Comparison of ENCODE assay signal across 1 cellular context in genomic region chr3:149385617-149386298, GRCh38.
A peak's percentile ranks its signal among the peaks of the same experiment; 100 is the strongest.
TF ChIP-seq lines count a peak whose summit lies in the region.

No MANE protein-coding gene starts in this region.

TF ChIP-seq in HepG2, 621 proteins besides CTCF, POLR2A, EP300 and RAD21 (continued from another document and continues in another):
- no peak for TF ChIP-seq MLXIP (CRISPR knock-in tag; IDR thresholded peaks at IDR 0.05; ENCODE audit: borderline replicate concordance)
- peak; percentile 65 for TF ChIP-seq ZNF430 (CRISPR knock-in tag; IDR thresholded peaks at IDR 0.05)
- TF ChIP-seq HDAC1 (CRISPR knock-in tag; IDR thresholded peaks at IDR 0.05): no peak
- TF ChIP-seq FOXA3 (CRISPR knock-in tag; IDR thresholded peaks at IDR 0.05): no peak; the same call in 1 of the 2 replicates
- TF ChIP-seq ZNF563 (CRISPR knock-in tag; IDR thresholded peaks at IDR 0.05): no peak
- TF ChIP-seq ZNF318 (CRISPR knock-in tag; IDR thresholded peaks at IDR 0.05): no peak
- TF ChIP-seq, protein P1, sequence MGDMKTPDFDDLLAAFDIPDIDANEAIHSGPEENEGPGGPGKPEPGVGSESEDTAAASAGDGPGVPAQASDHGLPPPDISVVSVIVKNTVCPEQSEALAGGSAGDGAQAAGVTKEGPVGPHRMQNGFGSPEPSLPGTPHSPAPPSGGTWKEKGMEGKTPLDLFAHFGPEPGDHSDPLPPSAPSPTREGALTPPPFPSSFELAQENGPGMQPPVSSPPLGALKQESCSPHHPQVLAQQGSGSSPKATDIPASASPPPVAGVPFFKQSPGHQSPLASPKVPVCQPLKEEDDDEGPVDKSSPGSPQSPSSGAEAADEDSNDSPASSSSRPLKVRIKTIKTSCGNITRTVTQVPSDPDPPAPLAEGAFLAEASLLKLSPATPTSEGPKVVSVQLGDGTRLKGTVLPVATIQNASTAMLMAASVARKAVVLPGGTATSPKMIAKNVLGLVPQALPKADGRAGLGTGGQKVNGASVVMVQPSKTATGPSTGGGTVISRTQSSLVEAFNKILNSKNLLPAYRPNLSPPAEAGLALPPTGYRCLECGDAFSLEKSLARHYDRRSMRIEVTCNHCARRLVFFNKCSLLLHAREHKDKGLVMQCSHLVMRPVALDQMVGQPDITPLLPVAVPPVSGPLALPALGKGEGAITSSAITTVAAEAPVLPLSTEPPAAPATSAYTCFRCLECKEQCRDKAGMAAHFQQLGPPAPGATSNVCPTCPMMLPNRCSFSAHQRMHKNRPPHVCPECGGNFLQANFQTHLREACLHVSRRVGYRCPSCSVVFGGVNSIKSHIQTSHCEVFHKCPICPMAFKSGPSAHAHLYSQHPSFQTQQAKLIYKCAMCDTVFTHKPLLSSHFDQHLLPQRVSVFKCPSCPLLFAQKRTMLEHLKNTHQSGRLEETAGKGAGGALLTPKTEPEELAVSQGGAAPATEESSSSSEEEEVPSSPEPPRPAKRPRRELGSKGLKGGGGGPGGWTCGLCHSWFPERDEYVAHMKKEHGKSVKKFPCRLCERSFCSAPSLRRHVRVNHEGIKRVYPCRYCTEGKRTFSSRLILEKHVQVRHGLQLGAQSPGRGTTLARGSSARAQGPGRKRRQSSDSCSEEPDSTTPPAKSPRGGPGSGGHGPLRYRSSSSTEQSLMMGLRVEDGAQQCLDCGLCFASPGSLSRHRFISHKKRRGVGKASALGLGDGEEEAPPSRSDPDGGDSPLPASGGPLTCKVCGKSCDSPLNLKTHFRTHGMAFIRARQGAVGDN (CRISPR knock-in tag; IDR thresholded peaks at IDR 0.05): no peak
- TF ChIP-seq PRDM10 (CRISPR knock-in tag; IDR thresholded peaks at IDR 0.05; ENCODE audit: low read depth): no peak
- no peak for TF ChIP-seq CENPT (CRISPR knock-in tag; IDR thresholded peaks at IDR 0.05; ENCODE audit: low read depth)
- TF ChIP-seq ISL2 (CRISPR knock-in tag; IDR thresholded peaks at IDR 0.05): peak; percentile 47; the same call in 1 of the 2 replicates
- no peak for TF ChIP-seq ZNF451 (CRISPR knock-in tag; IDR thresholded peaks at IDR 0.05)
- TF ChIP-seq, protein P2, sequence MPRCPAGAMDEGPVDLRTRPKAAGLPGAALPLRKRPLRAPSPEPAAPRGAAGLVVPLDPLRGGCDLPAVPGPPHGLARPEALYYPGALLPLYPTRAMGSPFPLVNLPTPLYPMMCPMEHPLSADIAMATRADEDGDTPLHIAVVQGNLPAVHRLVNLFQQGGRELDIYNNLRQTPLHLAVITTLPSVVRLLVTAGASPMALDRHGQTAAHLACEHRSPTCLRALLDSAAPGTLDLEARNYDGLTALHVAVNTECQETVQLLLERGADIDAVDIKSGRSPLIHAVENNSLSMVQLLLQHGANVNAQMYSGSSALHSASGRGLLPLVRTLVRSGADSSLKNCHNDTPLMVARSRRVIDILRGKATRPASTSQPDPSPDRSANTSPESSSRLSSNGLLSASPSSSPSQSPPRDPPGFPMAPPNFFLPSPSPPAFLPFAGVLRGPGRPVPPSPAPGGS (CRISPR knock-in tag; IDR thresholded peaks at IDR 0.05): 0 out of 2 replicates have a peak, but pooled peaks have one; percentile 39
- no peak for TF ChIP-seq REL (CRISPR knock-in tag; conservative IDR thresholded peaks at IDR 0.05)
- TF ChIP-seq CEBPG (CRISPR knock-in tag; IDR thresholded peaks at IDR 0.05): no peak; the same call in 1 of the 2 replicates
- TF ChIP-seq PLSCR1 (CRISPR knock-in tag; IDR thresholded peaks at IDR 0.05; ENCODE audit: borderline replicate concordance): no peak
- TF ChIP-seq SP4 (CRISPR knock-in tag; IDR thresholded peaks at IDR 0.05): no peak
- TF ChIP-seq CEBPZ (IDR thresholded peaks at IDR 0.05; ENCODE audit: low read length): no peak
- peak; percentile 81 for TF ChIP-seq PHF5A (CRISPR knock-in tag; IDR thresholded peaks at IDR 0.05; ENCODE audit: low read depth, unreplicated experiment)
- no peak for TF ChIP-seq RBAK (CRISPR knock-in tag; IDR thresholded peaks at IDR 0.05)
- TF ChIP-seq ZFP62 (CRISPR knock-in tag; IDR thresholded peaks at IDR 0.05): no peak
- TF ChIP-seq YY1 (IDR thresholded peaks at IDR 0.05; ENCODE audit: insufficient read depth, insufficient replicate concordance, low read depth, low read length): no peak
- TF ChIP-seq THRA (CRISPR knock-in tag; IDR thresholded peaks at IDR 0.05; ENCODE audit: borderline replicate concordance): no peak
- TF ChIP-seq PHF21A (CRISPR knock-in tag; IDR thresholded peaks at IDR 0.05): peak; percentile 62
- TF ChIP-seq ZNF607 (CRISPR knock-in tag; IDR thresholded peaks at IDR 0.05; ENCODE audit: borderline replicate concordance): 0 out of 2 replicates have a peak, but pooled peaks have one; percentile 45
- no peak for TF ChIP-seq ARNTL (CRISPR knock-in tag; IDR thresholded peaks at IDR 0.05)
- TF ChIP-seq ZFYVE20 (CRISPR knock-in tag; IDR thresholded peaks at IDR 0.05; ENCODE audit: borderline replicate concordance, low read depth): no peak
- no peak for TF ChIP-seq ERF (CRISPR knock-in tag; IDR thresholded peaks at IDR 0.05)
